8 cellular contexts compared by ENCODE assay signal in genomic region chr1:150281221-150281757, GRCh38. TPM values are rescaled to one million over a fixed set of nuclear protein-coding genes. Genes with fewer than 3 reads are reported as not detected.
A peak's percentile ranks its signal among the peaks of the same experiment; 100 is the strongest.
DNase-seq lines count a peak whose midpoint lies in the region; ATAC-seq, FAIRE-seq and TF ChIP-seq lines count a peak whose summit lies in the region.

No MANE protein-coding gene starts in this region.

- CTCF ChIA-PET in activated CD4-positive, alpha-beta T cell treated with anti-CD3 and anti-CD28 coated beads, Interleukin-2, amount 10 ng/mL, durations not matched to agents 7 days and 5 days (lab: Charles Lee) = interaction anchor here (1.0 to 1.9 kb wide), 6 partner anchors 9 to 25 kb away, joined by 3 to 9 read pairs (median 4); partner anchors contain the start of genes APH1A, C1orf54 and CA14

- DNase-seq in GM12892 (ENCODE audit: insufficient read length) (no peak), NCI-H345 (lab: John Stamatoyannopoulos, UW) (peak; percentile 83), medulla oblongata (ENCODE audit: extremely low spot score) (peak; percentile 91)
- peak; percentile 63 for DNase-seq in activated CD4-positive, alpha-beta T cell treated with anti-CD3 and anti-CD28 coated beads, Interleukin-2, amount 10 ng/mL, durations not matched to agents 7 days and 5 days
- peak; percentile 38 for DNase-seq in effector CD4-positive, alpha-beta T cell
- DNase-seq in stimulated activated CD8-positive, alpha-beta memory T cell treated with anti-CD3 and anti-CD28 coated beads, Interleukin-12 subunit alpha, Interleukin-12 subunit beta, amount 100 ng/mL, for 1 hour (ENCODE audit: low read depth) = peak; percentile 37

- FAIRE-seq in GM12892 (lab: Jason Lieb, UNC) = peak; percentile 21

- ATAC-seq in GM19467 (IDR thresholded peaks at IDR 0.05; ENCODE audit: unreplicated experiment) = no peak

- no peak for TF ChIP-seq POLR2A in GM12892 (IDR thresholded peaks at IDR 0.05; ENCODE audit: low read depth, low read length)

- peak; percentile 90 for TF ChIP-seq CTCF in 22Rv1 (IDR thresholded peaks at IDR 0.05)

- peak overlapping the region; percentile 47 for H3K27ac Mint-ChIP-seq in activated CD4-positive, alpha-beta T cell treated with anti-CD3 and anti-CD28 coated beads, Interleukin-2, amount 10 ng/mL, durations not matched to agents 7 days and 5 days

- H3K4me1 Mint-ChIP-seq in activated CD4-positive, alpha-beta T cell treated with anti-CD3 and anti-CD28 coated beads, Interleukin-2, amount 10 ng/mL, durations not matched to agents 7 days and 5 days = peaks cover 24% of the 10 kb centered on the region

- peak overlapping the region; percentile 89 for H3K27ac ChIP-seq in 22Rv1

- H3K27me3 Mint-ChIP-seq in activated CD4-positive, alpha-beta T cell treated with anti-CD3 and anti-CD28 coated beads, Interleukin-2, amount 10 ng/mL, durations not matched to agents 7 days and 5 days = peaks cover 4% of the 10 kb centered on the region

- peak overlapping the region; percentile 76 for H3K4me3 Mint-ChIP-seq in activated CD4-positive, alpha-beta T cell treated with anti-CD3 and anti-CD28 coated beads, Interleukin-2, amount 10 ng/mL, durations not matched to agents 7 days and 5 days

- peaks cover 2% of the 10 kb centered on the region for H3K36me3 Mint-ChIP-seq in activated CD4-positive, alpha-beta T cell treated with anti-CD3 and anti-CD28 coated beads, Interleukin-2, amount 10 ng/mL, durations not matched to agents 7 days and 5 days (ENCODE audit: low read depth)

- no peaks in the 10 kb centered on the region for H3K9me3 Mint-ChIP-seq in activated CD4-positive, alpha-beta T cell treated with anti-CD3 and anti-CD28 coated beads, Interleukin-2, amount 10 ng/mL, durations not matched to agents 7 days and 5 days

- POLR2A ChIA-PET in activated CD4-positive, alpha-beta T cell treated with anti-CD3 and anti-CD28 coated beads, Interleukin-2, amount 10 ng/mL, durations not matched to agents 7 days and 5 days (lab: Charles Lee) = no interaction called here

RNA-seq across cellular contexts. Expression of gene CIART, which starts 1.1 kb away (rescaled TPM):
- 2.5 TPM for polyA plus RNA-seq in GM12892 (2012; ENCODE audit: missing spikeins)
- total RNA-seq in activated CD4-positive, alpha-beta T cell treated with anti-CD3 and anti-CD28 coated beads, Interleukin-2, amount 10 ng/mL, durations not matched to agents 7 days and 5 days = 1 to 10 TPM; 1.7 to 2.1 TPM

RNA-seq across cellular contexts. Expression of gene C1orf54, which starts 8.7 kb away (rescaled TPM):
- polyA plus RNA-seq in GM12892 (2012; ENCODE audit: missing spikeins) = 14.6 TPM
- total RNA-seq in activated CD4-positive, alpha-beta T cell treated with anti-CD3 and anti-CD28 coated beads, Interleukin-2, amount 10 ng/mL, durations not matched to agents 7 days and 5 days = 1 to 10 TPM; 2.4 to 3.5 TPM

RNA-seq across cellular contexts. Expression of gene MRPS21, which starts 12.4 kb away (rescaled TPM):
- 60.1 TPM for polyA plus RNA-seq in GM12892 (2012; ENCODE audit: missing spikeins)
- 10 to 100 TPM; 69.6 to 72.9 TPM for total RNA-seq in activated CD4-positive, alpha-beta T cell treated with anti-CD3 and anti-CD28 coated beads, Interleukin-2, amount 10 ng/mL, durations not matched to agents 7 days and 5 days

RNA-seq across cellular contexts. Expression of gene APH1A, which starts 12.5 kb away (rescaled TPM):
- polyA plus RNA-seq in GM12892 (2012; ENCODE audit: missing spikeins) = 76.6 TPM
- total RNA-seq in activated CD4-positive, alpha-beta T cell treated with anti-CD3 and anti-CD28 coated beads, Interleukin-2, amount 10 ng/mL, durations not matched to agents 7 days and 5 days = 100 to 1,000 TPM; 130 to 137 TPM

RNA-seq across cellular contexts. Expression of gene CA14, which starts 23.7 kb away (rescaled TPM):
- 0.51 TPM for polyA plus RNA-seq in GM12892 (2012; ENCODE audit: missing spikeins)
- not detected for total RNA-seq in activated CD4-positive, alpha-beta T cell treated with anti-CD3 and anti-CD28 coated beads, Interleukin-2, amount 10 ng/mL, durations not matched to agents 7 days and 5 days
